Comparison of ENCODE assay signal across 26 cellular contexts in the genomic region with DNA sequence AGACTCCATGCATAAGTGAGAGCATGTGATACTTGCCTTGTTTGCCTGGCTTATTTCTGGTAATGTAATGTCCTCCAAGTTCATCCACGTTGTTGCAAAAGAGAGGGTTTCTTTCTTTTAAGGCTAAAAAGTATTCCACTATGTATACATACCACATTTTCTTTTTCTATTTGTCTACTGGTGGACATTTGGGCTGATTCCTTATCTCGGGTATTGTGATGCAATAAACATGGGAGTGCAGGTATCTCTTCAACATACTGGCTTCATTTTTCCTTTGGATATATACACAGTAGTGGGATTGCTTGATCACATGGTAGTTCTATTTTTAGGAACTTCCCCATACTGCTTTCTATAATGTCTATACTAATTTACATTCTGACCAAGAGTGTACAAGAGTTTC. TPM values are rescaled to one million over a fixed set of nuclear protein-coding genes. Genes with fewer than 3 reads are reported as not detected.
DNase-seq lines count a peak whose midpoint lies in the region; ATAC-seq and TF ChIP-seq lines count a peak whose summit lies in the region.
"Had no signal": no experiment of that assay in that cellular context is flagged by ENCODE, and none has a peak within 500 bp of the region (broad histone marks: within the 10 kb centered on the region; RNA-seq: fewer than 3 reads in every experiment).

No MANE protein-coding gene starts in this region.

- H3K27ac Mint-ChIP-seq in WTC11: no peak overlapping the region
- H3K27ac Mint-ChIP-seq: B cell; CD8-positive, alpha-beta T cell had no signal

- no peak for TF ChIP-seq CTCF in NB4 (IDR thresholded peaks at IDR 0.05; ENCODE audit: low read depth, low read length)
- TF ChIP-seq CTCF in WTC11 (IDR thresholded peaks at IDR 0.05): no peak
- no peak for TF ChIP-seq CTCF in WERI-Rb-1 (IDR thresholded peaks at IDR 0.05; ENCODE audit: low read depth, low read length)

- H3K27me3 ChIP-seq in WERI-Rb-1 (ENCODE audit: insufficient read depth, low read depth, severe bottlenecking): no peaks in the 10 kb centered on the region

- H3K9me3 Mint-ChIP-seq in WTC11: no peaks in the 10 kb centered on the region
- H3K9me3 Mint-ChIP-seq: CD8-positive, alpha-beta T cell; IgD-negative memory B cell had no signal

- no peak for TF ChIP-seq POLR2A in NB4 (IDR thresholded peaks at IDR 0.05; ENCODE audit: extremely low read depth, insufficient read length)

- H3K4me3 ChIP-seq in NB4 (ENCODE audit: low read depth, low read length) (no peak overlapping the region), WERI-Rb-1 (ENCODE audit: low read depth, low read length) (no peak overlapping the region)

- no peak overlapping the region for H3K27ac ChIP-seq in WERI-Rb-1
- H3K27ac ChIP-seq: 22Rv1, C4-2B had no signal

- POLR2A ChIA-PET in WTC11 (lab: Charles Lee): no interaction called here

- H3K4me1 Mint-ChIP-seq in WTC11: no peaks in the 10 kb centered on the region

- CTCF ChIA-PET in WTC11 (lab: Charles Lee): no interaction called here

- peaks cover 16% of the 10 kb centered on the region for H3K36me3 Mint-ChIP-seq in WTC11

- H3K4me3 Mint-ChIP-seq in WTC11: no peak overlapping the region
- H3K4me3 Mint-ChIP-seq: B cell; CD8-positive, alpha-beta T cell had no signal

- peaks cover 3% of the 10 kb centered on the region; the same call in 1 of the 2 replicates for H3K36me3 ChIP-seq in WERI-Rb-1

- ATAC-seq in WTC11 (no peak), left colon (peak; percentile 50)
- ATAC-seq: CD8-positive, alpha-beta T cell had no signal

- DNase-seq in NOMO-1 treated with DMSO at 0.1 percent for 48 hours (lab: John Stamatoyannopoulos, UW; ENCODE audit: unreplicated experiment) (peak; percentile 13), NOMO-1 treated with dmso at 0.1 percent for 144 hours (lab: John Stamatoyannopoulos, UW; ENCODE audit: unreplicated experiment) (no peak), NB4 (ENCODE audit: low read depth) (peak; percentile 15), WTC11 (ENCODE audit: low spot score) (no peak), left colon (no peak), WERI-Rb-1 (no peak), COLO668 (lab: John Stamatoyannopoulos, UW; ENCODE audit: unreplicated experiment) (no peak), inferior parietal cortex (ENCODE audit: extremely low spot score) (no peak)
- DNase-seq: CD8-positive, alpha-beta T cell; DMS 273 treated with DMSO at 0.1 percent for 48 hours; DMS79; EL; GDM1; HCEC 1CT; NCI-H1092 treated with DMSO at 0.1 percent for 48 hours; NCI-H1436 treated with DMSO at 0.1 percent for 48 hours; NCI-H187 treated with DMSO at 0.1 percent for 48 hours; NCI-H2171 treated with DMSO at 0.1 percent for 48 hours; NCI-H345; NCI-H510A treated with DMSO at 0.1 percent for 48 hours; NCI-H774; SK-N-SH had no signal

- H3K27me3 Mint-ChIP-seq in WTC11 (ENCODE audit: low read depth): no peaks in the 10 kb centered on the region
- H3K27me3 Mint-ChIP-seq: B cell, IgD-negative memory B cell had no signal

- intact Hi-C loops in left colon (cut with DNase I, micrococcal nuclease): no loop called here

- H3K9me3 ChIP-seq in WERI-Rb-1 (ENCODE audit: severe bottlenecking): no peaks in the 10 kb centered on the region
- H3K9me3 ChIP-seq: SK-N-SH had no signal

TF ChIP-seq in WTC11, 78 proteins besides CTCF, POLR2A, EP300 and RAD21:
- TF ChIP-seq GABPB1 (CRISPR knock-in tag; IDR thresholded peaks at IDR 0.05) (peak; percentile 36; the same call in 1 of the 2 replicates), ZNF532 (CRISPR knock-in tag; IDR thresholded peaks at IDR 0.05; ENCODE audit: borderline replicate concordance) (no peak), E2F1 (CRISPR knock-in tag; IDR thresholded peaks at IDR 0.05) (no peak), FOXP1 (CRISPR knock-in tag; IDR thresholded peaks at IDR 0.05; ENCODE audit: borderline replicate concordance) (no peak)

RNA-seq across cellular contexts. Expression of gene EBPL, which starts 49.6 kb away (rescaled TPM):
- total RNA-seq in WTC11 (2021) (92.5 to 137 TPM (median 126 TPM) in 3 replicates), left colon (10 to 100 TPM; 34.8 to 45.8 TPM)

RNA-seq across cellular contexts. Expression of gene KPNA3, which starts 51.6 kb away (rescaled TPM):
- total RNA-seq in WTC11 (2021): 44.2 to 47.6 TPM (median 44.4 TPM) in 3 replicates
- 10 to 100 TPM; 26.0 to 29.5 TPM for total RNA-seq in left colon

Comparison
In these comparisons a context has a peak if more than half of its experiments do, and no peak if none do; other contexts are left out.
1. DNase-seq: peak in NOMO-1 treated with DMSO at 0.1 percent for 48 hours (single experiment) and NB4 (single experiment); none in NOMO-1 treated with dmso at 0.1 percent for 144 hours (single experiment), WTC11 (single experiment), left colon (0 of 2), WERI-Rb-1 (single experiment), COLO668 (single experiment) and inferior parietal cortex (single experiment).